In genomic region chr6:133341607-133342158, GRCh38 we compare ENCODE assay signal across 16 cellular contexts.
DNase-seq lines count a peak whose midpoint lies in the region; ATAC-seq, FAIRE-seq and TF ChIP-seq lines count a peak whose summit lies in the region.
"Had no signal": no experiment of that assay in that cellular context is flagged by ENCODE, and none has a peak within 500 bp of the region (broad histone marks: within the 10 kb centered on the region; RNA-seq: fewer than 3 reads in every experiment).

No MANE protein-coding gene starts in this region.

- H3K9me3 ChIP-seq in adipocyte (ENCODE audit: control insufficient read depth, low read length) (no peaks in the 10 kb centered on the region), right lobe of liver (no peaks in the 10 kb centered on the region)
- H3K9me3 ChIP-seq: adrenal gland, vagina had no signal

- H3K27me3 Mint-ChIP-seq in effector memory CD8-positive, alpha-beta T cell: no peaks in the 10 kb centered on the region
- H3K27me3 Mint-ChIP-seq: CD8-positive, alpha-beta memory T cell had no signal

- TF ChIP-seq POLR2A in right lobe of liver (IDR thresholded peaks at IDR 0.05): no peak

- H3K4me1 ChIP-seq in adipocyte (ENCODE audit: control insufficient read depth, insufficient read depth, low read length): peaks cover 35% of the 10 kb centered on the region
- peaks cover 0 to 13% (median 0%) of the 10 kb centered on the region in 4 donors for H3K4me1 ChIP-seq in right lobe of liver
- H3K4me1 ChIP-seq: adrenal gland, vagina had no signal

- H3K27me3 ChIP-seq in adipocyte (replicated peaks; ENCODE audit: control insufficient read depth, insufficient read depth, low read length) (no peaks in the 10 kb centered on the region), right lobe of liver (no peaks in the 10 kb centered on the region)
- H3K27me3 ChIP-seq: adrenal gland, vagina had no signal

- intact Hi-C loops in right lobe of liver (cut with DNase I): no loop called here

- H3K9me3 Mint-ChIP-seq in effector memory CD8-positive, alpha-beta T cell: peaks cover 0 to 2% of the 10 kb centered on the region in 2 donors

- no peak overlapping the region for H3K4me3 ChIP-seq in adipocyte (ENCODE audit: low read length)
- H3K4me3 ChIP-seq in right lobe of liver: no peak overlapping the region
- H3K4me3 ChIP-seq: adrenal gland, vagina had no signal

- FAIRE-seq in GM19239 (lab: Jason Lieb, UNC): no peak
- FAIRE-seq: GM12892 had no signal

- no peaks in the 10 kb centered on the region for H3K4me1 Mint-ChIP-seq in effector memory CD8-positive, alpha-beta T cell (ENCODE audit: low read depth in 2 of 2)
- H3K4me1 Mint-ChIP-seq: CD8-positive, alpha-beta memory T cell had no signal

- no peak overlapping the region for H3K4me3 Mint-ChIP-seq in effector memory CD8-positive, alpha-beta T cell
- H3K4me3 Mint-ChIP-seq: CD8-positive, alpha-beta memory T cell had no signal

- ATAC-seq in right lobe of liver: peak in 3 of 4 donors; percentile 16 to 46 (median 43)
- ATAC-seq in effector memory CD8-positive, alpha-beta T cell (replicated peaks): no peak
- no peak for ATAC-seq in HG02973 (IDR thresholded peaks at IDR 0.05; ENCODE audit: unreplicated experiment)
- no peak for ATAC-seq in GM18907 (IDR thresholded peaks at IDR 0.05; ENCODE audit: unreplicated experiment)
- ATAC-seq: Panc1 had no signal

- H3K36me3 Mint-ChIP-seq in effector memory CD8-positive, alpha-beta T cell (ENCODE audit: insufficient read depth): no peaks in the 10 kb centered on the region
- H3K36me3 Mint-ChIP-seq: CD8-positive, alpha-beta memory T cell had no signal

- WGBS in right lobe of liver (ENCODE audit: insufficient coverage, low coverage, low lambda C conversion rate, missing lambda C conversion rate): 6% methylated on average over 1 of the region's 1 CpG

- no peaks in the 10 kb centered on the region for H3K36me3 ChIP-seq in adipocyte (ENCODE audit: control insufficient read depth, insufficient read depth, low read length, severe bottlenecking)
- no peaks in the 10 kb centered on the region for H3K36me3 ChIP-seq in right lobe of liver
- H3K36me3 ChIP-seq: adrenal gland, vagina had no signal

- TF ChIP-seq CTCF in right lobe of liver (IDR thresholded peaks at IDR 0.05): no peak

- peak overlapping the region; percentile 26 for H3K9ac ChIP-seq in adipocyte (ENCODE audit: low read length)

- no peak overlapping the region for H3K27ac ChIP-seq in right lobe of liver
- H3K27ac ChIP-seq: adrenal gland, HL-60, vagina had no signal

- DNase-seq in COLO829 (ENCODE audit: low spot score) (peak; percentile 43), NCI-H1105 (lab: John Stamatoyannopoulos, UW) (peak; percentile 75), adipocyte (ENCODE audit: low read depth) (peak; percentile 86), right lobe of liver (no peak), GM19239 (ENCODE audit: insufficient read length, low spot score) (no peak)
- DNase-seq in effector memory CD8-positive, alpha-beta T cell: no peak
- DNase-seq: adrenal gland; CD8-positive, alpha-beta memory T cell; NCI-H1048; T1000 had no signal

- H3K27ac Mint-ChIP-seq in effector memory CD8-positive, alpha-beta T cell: no peak overlapping the region
- H3K27ac Mint-ChIP-seq: CD8-positive, alpha-beta memory T cell had no signal

Comparison
In these comparisons a context has a peak if more than half of its experiments do, and no peak if none do; other contexts are left out.
1. DNase-seq: peak in COLO829 (single experiment), NCI-H1105 (single experiment) and adipocyte (single experiment); none in right lobe of liver (0 of 3), GM19239 (single experiment) and effector memory CD8-positive, alpha-beta T cell (0 of 3).
2. ATAC-seq: peak in right lobe of liver (3 of 4); none in effector memory CD8-positive, alpha-beta T cell (single experiment), HG02973 (single experiment) and GM18907 (single experiment).